In genomic region chr13:103188688-103189326, GRCh38 we compare ENCODE assay signal across 8 cellular contexts.
A peak's percentile ranks its signal among the peaks of the same experiment; 100 is the strongest.
DNase-seq lines count a peak whose midpoint lies in the region; ATAC-seq and TF ChIP-seq lines count a peak whose summit lies in the region.

No MANE protein-coding gene starts in this region.

- H3K27ac ChIP-seq in DND-41 (ENCODE audit: low read length), result no peak overlapping the region

- no peaks in the 10 kb centered on the region for H4K20me1 ChIP-seq in DND-41 (ENCODE audit: insufficient read depth, low read length)

- H3K79me2 ChIP-seq in DND-41 (ENCODE audit: insufficient read depth, low read length), result no peaks in the 10 kb centered on the region

- H3K4me3 ChIP-seq in DND-41 (ENCODE audit: low read depth in 1 of 2, low read length in 2 of 2) (no peak overlapping the region), epithelial cell of proximal tubule (ENCODE audit: low read depth, low read length) (no peak overlapping the region), skeletal muscle cell (ENCODE audit: low read depth, low read length) (no peak overlapping the region)

- peaks cover 11% of the 10 kb centered on the region for H3K27me3 ChIP-seq in DND-41 (ENCODE audit: insufficient read depth, low read length, poor library complexity)

- no peaks in the 10 kb centered on the region for H3K9me3 ChIP-seq in DND-41 (ENCODE audit: insufficient read depth, low read length, severe bottlenecking)

- DNase-seq in DND-41 (no peak), H4 (ENCODE audit: low spot score) (peak; percentile 13), NCI-H748 (lab: John Stamatoyannopoulos, UW; ENCODE audit: unreplicated experiment) (peak; percentile 33), epithelial cell of proximal tubule (ENCODE audit: low read depth) (peak; percentile 4), skeletal muscle cell (ENCODE audit: low read depth) (peak; percentile 1), AG08396 (ENCODE audit: low spot score) (no peak)
- DNase-seq in activated CD4-positive, alpha-beta T cell treated with anti-CD3 and anti-CD28 coated beads, Interleukin-2, amount 50 U/mL, for 1 hour, result no peak
- no peak for DNase-seq in activated CD4-positive, alpha-beta T cell treated with anti-CD3 and anti-CD28 coated beads, Interleukin-2, amount 50 U/mL, for 4 hours

- no peak overlapping the region for H3K9ac ChIP-seq in DND-41 (ENCODE audit: low read depth, low read length)

- no peak overlapping the region for H3K4me2 ChIP-seq in DND-41 (ENCODE audit: insufficient read depth, low read length)

- no peak for ATAC-seq in DND-41 (ENCODE audit: insufficient read depth, low read depth)

- no peak overlapping the region for H2AFZ ChIP-seq in DND-41 (ENCODE audit: low read depth, low read length)

- TF ChIP-seq CTCF in DND-41 (IDR thresholded peaks at IDR 0.05; ENCODE audit: borderline replicate concordance, extremely low read depth, low read length, poor library complexity, severe bottlenecking) (peak; percentile 61), epithelial cell of proximal tubule (conservative IDR thresholded peaks at IDR 0.05; ENCODE audit: low read depth, low read length) (peak; percentile 66)

- H3K4me1 ChIP-seq in DND-41 (ENCODE audit: insufficient read depth, low read length), result no peaks in the 10 kb centered on the region

- H3K36me3 ChIP-seq in DND-41 (ENCODE audit: insufficient read depth, low read length), result no peaks in the 10 kb centered on the region

Comparison
In these comparisons a context has a peak if more than half of its experiments do, and no peak if none do; other contexts are left out.
1. DNase-seq: peak in H4 (single experiment), NCI-H748 (single experiment), epithelial cell of proximal tubule (single experiment) and skeletal muscle cell (single experiment); none in DND-41 (single experiment), AG08396 (single experiment), activated CD4-positive, alpha-beta T cell treated with anti-CD3 and anti-CD28 coated beads, Interleukin-2, amount 50 U/mL, for 1 hour (single experiment) and activated CD4-positive, alpha-beta T cell treated with anti-CD3 and anti-CD28 coated beads, Interleukin-2, amount 50 U/mL, for 4 hours (0 of 2).